ENCODE assay signal across 26 cellular contexts in the genomic region with DNA sequence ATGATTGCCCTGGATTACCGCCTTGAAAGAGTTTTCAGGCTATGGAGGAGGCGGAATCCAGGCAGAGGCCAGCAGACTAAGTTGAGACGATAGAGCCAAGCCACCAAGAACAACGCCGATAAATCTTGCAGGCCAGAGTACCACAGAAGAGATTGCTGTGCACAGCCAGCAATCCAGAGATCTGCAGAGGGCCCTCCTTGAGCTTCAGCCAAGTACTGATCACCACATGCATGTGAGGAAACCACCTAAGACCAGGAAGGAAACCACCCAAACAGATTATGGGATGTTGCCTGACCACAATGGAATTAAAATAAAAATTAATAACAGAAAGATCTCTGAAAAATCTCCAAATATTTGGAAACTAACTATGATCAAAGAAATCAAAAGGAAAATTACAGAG.
DNase-seq lines count a peak whose midpoint lies in the region; ATAC-seq and TF ChIP-seq lines count a peak whose summit lies in the region.
"Had no signal": no experiment of that assay in that cellular context is flagged by ENCODE, and none has a peak within 500 bp of the region (broad histone marks: within the 10 kb centered on the region; RNA-seq: fewer than 3 reads in every experiment).

No MANE protein-coding gene starts in this region.

- intact Hi-C loops in natural killer cell (cut with micrococcal nuclease): no loop called here
- intact Hi-C loops in left cardiac atrium (cut with DNase I): no loop called here

- peak; percentile 45 for DNase-seq in AG20443 (ENCODE audit: low spot score)
- peak; percentile 40 for DNase-seq in KG1 (lab: John Stamatoyannopoulos, UW)
- DNase-seq in immature natural killer cell: no peak
- DNase-seq in natural killer cell: no peak
- no peak for DNase-seq in left cardiac atrium
- DNase-seq: activated CD4-positive, alpha-beta T cell treated with anti-CD3 and anti-CD28 coated beads for 4 hours; activated CD8-positive, alpha-beta T cell treated with anti-CD3 and anti-CD28 coated beads, Interleukin-2, amount 10 ng/mL, durations not matched to agents 7 days and 5 days; activated naive CD4-positive, alpha-beta T cell treated with anti-CD3 and anti-CD28 coated beads, Interleukin-2, amount 10 ng/mL, durations not matched to agents 7 days and 5 days; amniotic stem cell; DMS153; glutamatergic neuron; GM23248; HFFc6; IMR-90; islet precursor cell; left ventricle myocardium inferior; NCI-H1048; NCI-H82; RPMI8226; small intestine; stimulated activated naive CD4-positive, alpha-beta T cell treated with Interleukin-2 at 50 U/mL for 16 hours; T-cell had no signal

- peaks cover 42 to 43% of the 10 kb centered on the region in 2 donors for H3K4me1 Mint-ChIP-seq in immature natural killer cell
- peaks cover 37 to 39% of the 10 kb centered on the region in 2 donors for H3K4me1 Mint-ChIP-seq in natural killer cell

- peaks cover 0 to 5% (median 0%) of the 10 kb centered on the region in 3 donors for H3K36me3 Mint-ChIP-seq in immature natural killer cell
- H3K36me3 Mint-ChIP-seq in natural killer cell: no peaks in the 10 kb centered on the region

- H3K27me3 Mint-ChIP-seq in immature natural killer cell (ENCODE audit: low read depth in 3 of 3): peaks cover 0 to 7% (median 2%) of the 10 kb centered on the region in 3 donors
- peaks cover 7 to 10% of the 10 kb centered on the region in 2 donors for H3K27me3 Mint-ChIP-seq in natural killer cell (ENCODE audit: low read depth in 2 of 2)
- H3K27me3 Mint-ChIP-seq: activated naive CD4-positive, alpha-beta T cell treated with anti-CD3 and anti-CD28 coated beads, Interleukin-2, amount 10 ng/mL, durations not matched to agents 7 days and 5 days; T-cell had no signal

- peak overlapping the region; percentile 39; the same call in 1 of the 2 replicates for H3K27ac ChIP-seq in VCaP
- H3K27ac ChIP-seq: BLaER1, GM23248, left ventricle myocardium inferior, SJSA1 had no signal

- TF ChIP-seq CTCF in VCaP (conservative IDR thresholded peaks at IDR 0.05) (no peak), natural killer cell (IDR thresholded peaks at IDR 0.05) (no peak)

- ATAC-seq in natural killer cell: no peak
- ATAC-seq in left cardiac atrium: no peak
- no peak for ATAC-seq in GM18502 (IDR thresholded peaks at IDR 0.05; ENCODE audit: poor library complexity, unreplicated experiment)
- ATAC-seq: activated CD8-positive, alpha-beta T cell treated with anti-CD3 and anti-CD28 coated beads, Interleukin-2, amount 10 ng/mL, durations not matched to agents 7 days and 5 days; T-cell had no signal

- H3K4me3 Mint-ChIP-seq in immature natural killer cell (peak overlapping the region in 3 of 5 donors; percentile 5 to 45 (median 8)), natural killer cell (no peak overlapping the region)
- H3K4me3 Mint-ChIP-seq: activated CD8-positive, alpha-beta T cell treated with anti-CD3 and anti-CD28 coated beads, Interleukin-2, amount 10 ng/mL, durations not matched to agents 7 days and 5 days; activated naive CD4-positive, alpha-beta T cell treated with anti-CD3 and anti-CD28 coated beads, Interleukin-2, amount 10 ng/mL, durations not matched to agents 7 days and 5 days; HFFc6; T-cell had no signal

- H3K27ac Mint-ChIP-seq in immature natural killer cell (peak overlapping the region in 3 of 6 donors; percentile 11 to 51 (median 20)), natural killer cell (peak overlapping the region in 1 of 2 donors; percentile 22)
- H3K27ac Mint-ChIP-seq: activated CD8-positive, alpha-beta T cell treated with anti-CD3 and anti-CD28 coated beads, Interleukin-2, amount 10 ng/mL, durations not matched to agents 7 days and 5 days; activated naive CD4-positive, alpha-beta T cell treated with anti-CD3 and anti-CD28 coated beads, Interleukin-2, amount 10 ng/mL, durations not matched to agents 7 days and 5 days; HFFc6; T-cell had no signal

- H3K9me3 Mint-ChIP-seq in immature natural killer cell: no peaks in the 10 kb centered on the region
- peaks cover 0 to 2% of the 10 kb centered on the region in 2 donors for H3K9me3 Mint-ChIP-seq in natural killer cell

Comparison
In these comparisons a context has a peak if more than half of its experiments do, and no peak if none do; other contexts are left out.
1. DNase-seq: peak in AG20443 (single experiment) and KG1 (single experiment); none in immature natural killer cell (0 of 3), natural killer cell (single experiment) and left cardiac atrium (single experiment).